ENCODE assay signal across 1 cellular context in the genomic region with DNA sequence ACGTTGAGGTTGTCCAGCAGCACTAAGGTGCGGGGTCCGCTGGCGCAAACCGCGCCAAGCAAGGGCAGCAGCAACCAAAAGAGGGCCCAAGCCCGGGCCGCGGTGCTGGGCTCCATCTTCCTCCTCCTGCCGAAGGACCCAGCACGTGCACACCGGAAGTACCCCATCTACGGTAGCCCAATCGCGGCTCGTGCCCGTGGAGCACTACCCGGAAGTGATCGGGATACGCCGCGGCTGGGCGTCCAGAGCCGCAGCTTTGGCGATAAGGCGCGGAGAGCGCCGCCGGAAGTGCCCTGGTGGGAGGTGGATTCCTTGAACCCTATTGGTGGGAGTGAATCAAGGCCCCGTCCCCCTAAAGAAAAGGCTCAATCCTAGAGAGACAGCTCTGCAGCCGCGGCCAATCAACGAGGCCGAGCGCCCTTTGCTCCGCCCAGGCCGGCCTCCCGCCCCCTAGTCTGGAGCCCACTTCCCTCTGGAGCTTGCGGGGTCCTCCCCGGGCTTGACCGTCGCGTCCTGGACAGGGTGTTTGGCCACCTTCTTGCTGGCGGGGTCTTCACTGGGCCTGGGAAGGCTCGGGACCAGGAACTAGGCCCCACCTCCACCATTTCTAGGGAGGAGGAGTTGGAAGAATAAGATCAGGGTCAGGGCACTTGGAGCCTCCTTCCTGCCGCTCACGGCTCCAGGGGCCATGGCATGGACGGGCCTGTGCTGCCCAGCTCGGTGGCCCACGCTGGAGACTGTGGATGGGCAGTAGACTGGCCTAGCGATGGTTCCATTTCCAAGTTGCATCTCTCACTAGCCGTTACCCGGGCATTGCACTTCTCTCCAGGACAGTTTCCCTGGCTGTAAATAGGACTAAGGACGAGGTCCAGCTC.
TF ChIP-seq lines count a peak whose summit lies in the region.

TSS of gene DDOST (minus strand) at position 135 of the 875 bp plus-strand sequence. CDS start at position 116, 19 bp downstream.

TF ChIP-seq in HEK293, 187 proteins besides CTCF, POLR2A, EP300 and RAD21 (continued from another document and continues in another):
- TF ChIP-seq, protein P1, sequence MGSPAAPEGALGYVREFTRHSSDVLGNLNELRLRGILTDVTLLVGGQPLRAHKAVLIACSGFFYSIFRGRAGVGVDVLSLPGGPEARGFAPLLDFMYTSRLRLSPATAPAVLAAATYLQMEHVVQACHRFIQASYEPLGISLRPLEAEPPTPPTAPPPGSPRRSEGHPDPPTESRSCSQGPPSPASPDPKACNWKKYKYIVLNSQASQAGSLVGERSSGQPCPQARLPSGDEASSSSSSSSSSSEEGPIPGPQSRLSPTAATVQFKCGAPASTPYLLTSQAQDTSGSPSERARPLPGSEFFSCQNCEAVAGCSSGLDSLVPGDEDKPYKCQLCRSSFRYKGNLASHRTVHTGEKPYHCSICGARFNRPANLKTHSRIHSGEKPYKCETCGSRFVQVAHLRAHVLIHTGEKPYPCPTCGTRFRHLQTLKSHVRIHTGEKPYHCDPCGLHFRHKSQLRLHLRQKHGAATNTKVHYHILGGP (tag by site-specific recombination; IDR thresholded peaks at IDR 0.05) = no peak
- no peak for TF ChIP-seq ZNF140 (tag by site-specific recombination; IDR thresholded peaks at IDR 0.05)
- TF ChIP-seq GLI2 (tag by site-specific recombination; IDR thresholded peaks at IDR 0.05; ENCODE audit: borderline replicate concordance, low read depth) = no peak
- TF ChIP-seq ZFHX2 (tag by site-specific recombination; conservative IDR thresholded peaks at IDR 0.05) = peak; percentile 38
- TF ChIP-seq BCL11A (tag by site-specific recombination; IDR thresholded peaks at IDR 0.05; ENCODE audit: low read depth) = no peak
- TF ChIP-seq ZSCAN5A (tag by site-specific recombination; IDR thresholded peaks at IDR 0.05) = no peak
- TF ChIP-seq EGR2 (tag by site-specific recombination; IDR thresholded peaks at IDR 0.05; ENCODE audit: low read depth) = peak; percentile 6; the same call in 1 of the 2 replicates
- TF ChIP-seq ZNF670 (tag by site-specific recombination; IDR thresholded peaks at IDR 0.05; ENCODE audit: low read depth) = no peak
- TF ChIP-seq ZNF26 (tag by site-specific recombination; IDR thresholded peaks at IDR 0.05) = no peak
- TF ChIP-seq ZNF830 (tag by site-specific recombination; IDR thresholded peaks at IDR 0.05; ENCODE audit: low read depth) = no peak
- TF ChIP-seq ZNF19 (tag by site-specific recombination; IDR thresholded peaks at IDR 0.05; ENCODE audit: low read depth) = no peak
- TF ChIP-seq, protein P2, sequence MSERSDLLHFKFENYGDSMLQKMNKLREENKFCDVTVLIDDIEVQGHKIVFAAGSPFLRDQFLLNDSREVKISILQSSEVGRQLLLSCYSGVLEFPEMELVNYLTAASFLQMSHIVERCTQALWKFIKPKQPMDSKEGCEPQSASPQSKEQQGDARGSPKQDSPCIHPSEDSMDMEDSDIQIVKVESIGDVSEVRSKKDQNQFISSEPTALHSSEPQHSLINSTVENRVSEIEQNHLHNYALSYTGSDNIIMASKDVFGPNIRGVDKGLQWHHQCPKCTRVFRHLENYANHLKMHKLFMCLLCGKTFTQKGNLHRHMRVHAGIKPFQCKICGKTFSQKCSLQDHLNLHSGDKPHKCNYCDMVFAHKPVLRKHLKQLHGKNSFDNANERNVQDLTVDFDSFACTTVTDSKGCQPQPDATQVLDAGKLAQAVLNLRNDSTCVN (tag by site-specific recombination; optimal IDR thresholded peaks at IDR 0.05) = peak; percentile 88
- peak; percentile 62; the same call in 1 of the 2 replicates for TF ChIP-seq ZNF513 (tag by site-specific recombination; IDR thresholded peaks at IDR 0.05)
- no peak for TF ChIP-seq ZNF266 (tag by site-specific recombination; IDR thresholded peaks at IDR 0.05; ENCODE audit: low read depth)
- peak; percentile 1; the same call in 1 of the 2 replicates for TF ChIP-seq SP7 (tag by site-specific recombination; IDR thresholded peaks at IDR 0.05)
- TF ChIP-seq, protein P3, sequence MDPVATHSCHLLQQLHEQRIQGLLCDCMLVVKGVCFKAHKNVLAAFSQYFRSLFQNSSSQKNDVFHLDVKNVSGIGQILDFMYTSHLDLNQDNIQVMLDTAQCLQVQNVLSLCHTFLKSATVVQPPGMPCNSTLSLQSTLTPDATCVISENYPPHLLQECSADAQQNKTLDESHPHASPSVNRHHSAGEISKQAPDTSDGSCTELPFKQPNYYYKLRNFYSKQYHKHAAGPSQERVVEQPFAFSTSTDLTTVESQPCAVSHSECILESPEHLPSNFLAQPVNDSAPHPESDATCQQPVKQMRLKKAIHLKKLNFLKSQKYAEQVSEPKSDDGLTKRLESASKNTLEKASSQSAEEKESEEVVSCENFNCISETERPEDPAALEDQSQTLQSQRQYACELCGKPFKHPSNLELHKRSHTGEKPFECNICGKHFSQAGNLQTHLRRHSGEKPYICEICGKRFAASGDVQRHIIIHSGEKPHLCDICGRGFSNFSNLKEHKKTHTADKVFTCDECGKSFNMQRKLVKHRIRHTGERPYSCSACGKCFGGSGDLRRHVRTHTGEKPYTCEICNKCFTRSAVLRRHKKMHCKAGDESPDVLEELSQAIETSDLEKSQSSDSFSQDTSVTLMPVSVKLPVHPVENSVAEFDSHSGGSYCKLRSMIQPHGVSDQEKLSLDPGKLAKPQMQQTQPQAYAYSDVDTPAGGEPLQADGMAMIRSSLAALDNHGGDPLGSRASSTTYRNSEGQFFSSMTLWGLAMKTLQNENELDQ (tag by site-specific recombination; IDR thresholded peaks at IDR 0.05; ENCODE audit: low read depth) = no peak
- TF ChIP-seq, protein P4, sequence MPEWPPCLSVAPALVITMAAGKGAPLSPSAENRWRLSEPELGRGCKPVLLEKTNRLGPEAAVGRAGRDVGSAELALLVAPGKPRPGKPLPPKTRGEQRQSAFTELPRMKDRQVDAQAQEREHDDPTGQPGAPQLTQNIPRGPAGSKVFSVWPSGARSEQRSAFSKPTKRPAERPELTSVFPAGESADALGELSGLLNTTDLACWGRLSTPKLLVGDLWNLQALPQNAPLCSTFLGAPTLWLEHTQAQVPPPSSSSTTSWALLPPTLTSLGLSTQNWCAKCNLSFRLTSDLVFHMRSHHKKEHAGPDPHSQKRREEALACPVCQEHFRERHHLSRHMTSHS (tag by site-specific recombination; IDR thresholded peaks at IDR 0.05) = no peak
- no peak for TF ChIP-seq ZBTB20 (tag by site-specific recombination; IDR thresholded peaks at IDR 0.05)
- no peak for TF ChIP-seq ZNF639 (tag by site-specific recombination; IDR thresholded peaks at IDR 0.05)
- TF ChIP-seq ZBTB17 (tag by site-specific recombination; IDR thresholded peaks at IDR 0.05) = no peak
- TF ChIP-seq ZNF530 (tag by site-specific recombination; IDR thresholded peaks at IDR 0.05; ENCODE audit: low read depth) = no peak
- no peak for TF ChIP-seq ZNF133 (tag by site-specific recombination; IDR thresholded peaks at IDR 0.05)
- TF ChIP-seq, protein P5, sequence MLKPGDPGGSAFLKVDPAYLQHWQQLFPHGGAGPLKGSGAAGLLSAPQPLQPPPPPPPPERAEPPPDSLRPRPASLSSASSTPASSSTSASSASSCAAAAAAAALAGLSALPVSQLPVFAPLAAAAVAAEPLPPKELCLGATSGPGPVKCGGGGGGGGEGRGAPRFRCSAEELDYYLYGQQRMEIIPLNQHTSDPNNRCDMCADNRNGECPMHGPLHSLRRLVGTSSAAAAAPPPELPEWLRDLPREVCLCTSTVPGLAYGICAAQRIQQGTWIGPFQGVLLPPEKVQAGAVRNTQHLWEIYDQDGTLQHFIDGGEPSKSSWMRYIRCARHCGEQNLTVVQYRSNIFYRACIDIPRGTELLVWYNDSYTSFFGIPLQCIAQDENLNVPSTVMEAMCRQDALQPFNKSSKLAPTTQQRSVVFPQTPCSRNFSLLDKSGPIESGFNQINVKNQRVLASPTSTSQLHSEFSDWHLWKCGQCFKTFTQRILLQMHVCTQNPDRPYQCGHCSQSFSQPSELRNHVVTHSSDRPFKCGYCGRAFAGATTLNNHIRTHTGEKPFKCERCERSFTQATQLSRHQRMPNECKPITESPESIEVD (tag by site-specific recombination; IDR thresholded peaks at IDR 0.05) = no peak
- no peak for TF ChIP-seq ZFP41 (tag by site-specific recombination; IDR thresholded peaks at IDR 0.05; ENCODE audit: borderline replicate concordance)
- TF ChIP-seq ZNF433 (tag by site-specific recombination; IDR thresholded peaks at IDR 0.05; ENCODE audit: low read depth) = no peak
- TF ChIP-seq ZNF416 (tag by site-specific recombination; IDR thresholded peaks at IDR 0.05) = no peak
- no peak for TF ChIP-seq ZNF350 (tag by site-specific recombination; IDR thresholded peaks at IDR 0.05)
- no peak for TF ChIP-seq ZNF132 (tag by site-specific recombination; IDR thresholded peaks at IDR 0.05; ENCODE audit: borderline replicate concordance)
- TF ChIP-seq ZNF629 (tag by site-specific recombination; IDR thresholded peaks at IDR 0.05) = peak; percentile 65
- peak; percentile 90 for TF ChIP-seq ZEB2 (tag by site-specific recombination; IDR thresholded peaks at IDR 0.05)
- no peak; the same call in 1 of the 2 replicates for TF ChIP-seq PATZ1 (tag by site-specific recombination; IDR thresholded peaks at IDR 0.05)
- no peak for TF ChIP-seq ZNF596 (tag by site-specific recombination; IDR thresholded peaks at IDR 0.05)
- no peak for TF ChIP-seq TRIM28 (IDR thresholded peaks at IDR 0.05; ENCODE audit: borderline replicate concordance, low read length)
- TF ChIP-seq ZNF138 (tag by site-specific recombination; IDR thresholded peaks at IDR 0.05; ENCODE audit: borderline replicate concordance) = no peak
- TF ChIP-seq ZNF121 (tag by site-specific recombination; IDR thresholded peaks at IDR 0.05) = no peak
- TF ChIP-seq ZNF221 (tag by site-specific recombination; IDR thresholded peaks at IDR 0.05; ENCODE audit: borderline replicate concordance) = no peak
- 0 out of 2 replicates have a peak, but pooled peaks have one; percentile 21 for TF ChIP-seq ZNF610 (tag by site-specific recombination; IDR thresholded peaks at IDR 0.05; ENCODE audit: borderline replicate concordance)
- no peak for TF ChIP-seq ZNF23 (tag by site-specific recombination; IDR thresholded peaks at IDR 0.05; ENCODE audit: borderline replicate concordance)
- no peak for TF ChIP-seq ZBTB1 (tag by site-specific recombination; IDR thresholded peaks at IDR 0.05)
- no peak for TF ChIP-seq ZNF391 (tag by site-specific recombination; IDR thresholded peaks at IDR 0.05; ENCODE audit: borderline replicate concordance, low read depth)
- no peak for TF ChIP-seq ZFP3 (tag by site-specific recombination; IDR thresholded peaks at IDR 0.05; ENCODE audit: low read depth)
- no peak for TF ChIP-seq MYNN (tag by site-specific recombination; IDR thresholded peaks at IDR 0.05; ENCODE audit: borderline replicate concordance)
